In genomic region chr9:38081356-38082108, GRCh38 we compare ENCODE assay signal across 32 cellular contexts. TPM values are rescaled to one million over a fixed set of nuclear protein-coding genes. Genes with fewer than 3 reads are reported as not detected.
DNase-seq lines count a peak whose midpoint lies in the region; ATAC-seq, FAIRE-seq and TF ChIP-seq lines count a peak whose summit lies in the region.
"Had no signal": no experiment of that assay in that cellular context is flagged by ENCODE, and none has a peak within 500 bp of the region (broad histone marks: within the 10 kb centered on the region; RNA-seq: fewer than 3 reads in every experiment).

No MANE protein-coding gene starts in this region.

- peaks cover 8% of the 10 kb centered on the region for H3K4me1 Mint-ChIP-seq in osteocyte (ENCODE audit: unreplicated experiment)
- peaks cover 8% of the 10 kb centered on the region for H3K4me1 Mint-ChIP-seq in T-helper 2 cell treated with Interferon-gamma antibody and Interleukin-4, amounts not matched to agents 5 μg/mL and 100 μg/mL, for 36 hours (ENCODE audit: low read depth)

- H3K4me3 ChIP-seq in IMR-90 (ENCODE audit: insufficient read depth, low read depth, low read length) (no peak overlapping the region), H1 (ENCODE audit: extremely low read depth in 1 of 4, insufficient read depth in 2 of 4, low read depth in 3 of 4, low read length in 4 of 4) (no peak overlapping the region)
- H3K4me3 ChIP-seq: GM12878, psoas muscle, tibial artery had no signal

- FAIRE-seq in H1 (lab: Jason Lieb, UNC), result no peak
- FAIRE-seq: colon, GM12878, keratinocyte had no signal

- TF ChIP-seq POLR2A in IMR-90 (IDR thresholded peaks at IDR 0.05; ENCODE audit: low read depth, low read length) (no peak), H1 (IDR thresholded peaks at IDR 0.05; ENCODE audit: control extremely low read depth in 1 of 2, low read depth in 2 of 2, low read length in 2 of 2) (no peak)

- H3K4ac ChIP-seq in IMR-90 (ENCODE audit: low read depth, low read length) (0 out of 2 replicates have a peak overlapping the region, but pooled peaks have one; percentile 47), H1 (replicated peaks; ENCODE audit: insufficient read length, low read depth, low read length) (no peak overlapping the region)

- H2AK5ac ChIP-seq in IMR-90 (ENCODE audit: low read depth, low read length) (0 out of 2 replicates have a peak overlapping the region, but pooled peaks have one; percentile 51), H1 (ENCODE audit: low read depth, low read length) (no peak overlapping the region)

- CTCF ChIA-PET in IMR-90 (lab: Yijun Ruan, JAX) (no interaction called here), H1 (lab: Charles Lee; ENCODE audit: partially characterized antibody) (interaction anchor here (1.0 to 1.8 kb wide), 3 partner anchors 161 to 168 kb away, joined by 3 to 8 read pairs (median 5); no protein-coding TSS in a partner anchor)

- no peak overlapping the region for H4K91ac ChIP-seq in IMR-90 (ENCODE audit: insufficient read depth, low read depth, low read length)
- no peak overlapping the region for H4K91ac ChIP-seq in H1 (replicated peaks; ENCODE audit: insufficient read length, low read length)

- POLR2A ChIA-PET in IMR-90 (lab: Charles Lee; ENCODE audit: unreplicated experiment) (no interaction called here), H1 (lab: Charles Lee; ENCODE audit: partially characterized antibody) (no interaction called here)

- dilution Hi-C loops in IMR-90 (cut with HindIII; ENCODE audit: low sequenced_read_pairs, unreplicated experiment), result no loop called here

- H2BK20ac ChIP-seq in IMR-90 (ENCODE audit: low read depth, low read length), result peak overlapping the region; percentile 66; the same call in 1 of the 2 replicates
- no peak overlapping the region for H2BK20ac ChIP-seq in H1 (ENCODE audit: low read length)

- H2BK5ac ChIP-seq in IMR-90 (ENCODE audit: low read depth, low read length, poor library complexity, severe bottlenecking), result no peak overlapping the region
- H2BK5ac ChIP-seq in H1 (ENCODE audit: low read depth, low read length), result no peak overlapping the region

- intact Hi-C loops in IMR-90 (cut with micrococcal nuclease), result no loop called here

- H2BK15ac ChIP-seq in IMR-90 (ENCODE audit: low read depth, low read length) (no peak overlapping the region), H1 (ENCODE audit: low read length) (no peak overlapping the region; the same call in 1 of the 2 replicates)

- WGBS in IMR-90 (ENCODE audit: extremely low coverage in 2 of 2, insufficient read length in 1 of 2), 2 experiments, result 26% methylated on average over 3 of the region's 8 CpGs; no CpG with 5 or more reads in 1 of the 2 experiments
- WGBS in H1 (ENCODE audit: extremely low coverage in 1 of 2, insufficient coverage in 1 of 2, insufficient read length in 1 of 2, insufficient replicate concordance in 2 of 2, low coverage in 1 of 2, low lambda C conversion rate in 2 of 2, missing lambda C conversion rate in 1 of 2), 2 experiments, result 85% methylated on average over 8 of the region's 8 CpGs; no CpG with 5 or more reads in 1 of the 2 experiments

- H4K20me1 ChIP-seq in IMR-90 (ENCODE audit: insufficient read depth, low read length) (no peaks in the 10 kb centered on the region), H1 (replicated peaks in 1 of 2; ENCODE audit: control insufficient read depth in 1 of 2, insufficient read depth in 2 of 2, low read length in 2 of 2) (no peaks in the 10 kb centered on the region)

- H3K9me3 Mint-ChIP-seq in osteocyte (ENCODE audit: unreplicated experiment), result no peaks in the 10 kb centered on the region
- no peaks in the 10 kb centered on the region for H3K9me3 Mint-ChIP-seq in T-helper 2 cell treated with Interferon-gamma antibody and Interleukin-4, amounts not matched to agents 5 μg/mL and 100 μg/mL, for 36 hours
- H3K9me3 Mint-ChIP-seq: activated CD4-positive, alpha-beta memory T cell treated with anti-CD3 and anti-CD28 coated beads for 36 hours; activated T-helper 2 cell treated with anti-CD3 and anti-CD28 coated beads, Interferon-gamma antibody, Interleukin-2, Interleukin-4, amounts not matched to agents 10 μg/mL and 5 μg/mL and 100 μg/mL, durations not matched to agents 14 hours and 24 hours and 36 hours; CD8-positive, alpha-beta memory T cell; effector memory CD8-positive, alpha-beta T cell had no signal

- in situ Hi-C loops in IMR-90 (cut with MboI; ENCODE audit: low sequenced_read_pairs), result loop anchor here (10.0 kb wide), 1 partner anchor 283 kb away; no protein-coding TSS in a partner anchor

- H3K4me3 Mint-ChIP-seq in osteocyte (ENCODE audit: unreplicated experiment), result no peak overlapping the region
- no peak overlapping the region for H3K4me3 Mint-ChIP-seq in T-helper 2 cell treated with Interferon-gamma antibody and Interleukin-4, amounts not matched to agents 5 μg/mL and 100 μg/mL, for 36 hours
- H3K4me3 Mint-ChIP-seq: activated CD4-positive, alpha-beta memory T cell treated with anti-CD3 and anti-CD28 coated beads for 36 hours; CD8-positive, alpha-beta memory T cell; effector memory CD8-positive, alpha-beta T cell; naive thymus-derived CD4-positive, alpha-beta T cell had no signal

- H3K36me3 ChIP-seq in IMR-90 (ENCODE audit: control insufficient read depth, insufficient read depth, low read length) (no peaks in the 10 kb centered on the region), H1 (ENCODE audit: control insufficient read depth in 2 of 4, insufficient read depth in 4 of 4, low read length in 3 of 4) (no peaks in the 10 kb centered on the region)
- H3K36me3 ChIP-seq: tibial artery had no signal

- no peaks in the 10 kb centered on the region for H3K27me3 ChIP-seq in IMR-90 (ENCODE audit: control insufficient read depth, insufficient read depth, low read length)
- no peaks in the 10 kb centered on the region; a peak in 1 of 7 replicates for H3K27me3 ChIP-seq in H1 (replicated peaks in 1 of 4; ENCODE audit: control insufficient read depth in 3 of 4, extremely low read depth in 1 of 4, insufficient read depth in 3 of 4, low read length in 3 of 4)
- H3K27me3 ChIP-seq: tibial artery had no signal

- TF ChIP-seq CTCF in IMR-90 (conservative IDR thresholded peaks at IDR 0.05; ENCODE audit: low read depth, low read length) (no peak), H1 (IDR thresholded peaks at IDR 0.05; ENCODE audit: control extremely low read depth in 1 of 3, insufficient read depth in 1 of 3, low read depth in 1 of 3, low read length in 3 of 3) (no peak), osteocyte (IDR thresholded peaks at IDR 0.05) (no peak)

- TF ChIP-seq RAD21 in IMR-90 (IDR thresholded peaks at IDR 0.05; ENCODE audit: low read length), result no peak
- TF ChIP-seq RAD21 in H1 (IDR thresholded peaks at IDR 0.05 in 1 of 2, conservative IDR thresholded peaks at IDR 0.05 in 1 of 2; ENCODE audit: low read depth in 2 of 2, low read length in 2 of 2), result no peak

- H3K79me1 ChIP-seq in IMR-90 (ENCODE audit: low read depth in 1 of 2, low read length in 2 of 2) (0 out of 4 replicates have a peak, but pooled peaks cover 0 to 7% of the 10 kb centered on the region in 2 experiments), H1 (ENCODE audit: low read depth, low read length) (no peaks in the 10 kb centered on the region)

- peaks cover 5% of the 10 kb centered on the region; the same call in 1 of the 2 replicates for H3K9me1 ChIP-seq in IMR-90 (ENCODE audit: insufficient read depth, low read length)

- no peaks in the 10 kb centered on the region for H3K23me2 ChIP-seq in H1 (ENCODE audit: low read depth, low read length)

- H3K9me3 ChIP-seq in IMR-90 (ENCODE audit: control insufficient read depth, insufficient read depth, low read length), result no peaks in the 10 kb centered on the region
- no peaks in the 10 kb centered on the region for H3K9me3 ChIP-seq in H1 (ENCODE audit: insufficient read depth in 2 of 2, low read depth in 1 of 2, low read length in 1 of 2)
- H3K9me3 ChIP-seq: psoas muscle, tibial artery had no signal

- no peak overlapping the region for H4K5ac ChIP-seq in IMR-90 (ENCODE audit: low read depth, low read length)
- H4K5ac ChIP-seq in H1 (ENCODE audit: insufficient read length, low read depth, low read length), result no peak overlapping the region

- no peak overlapping the region for H2BK120ac ChIP-seq in IMR-90 (ENCODE audit: low read depth, low read length)
- H2BK120ac ChIP-seq in H1 (replicated peaks; ENCODE audit: low read depth, low read length), result no peak overlapping the region

- H3K36me3 Mint-ChIP-seq in osteocyte (ENCODE audit: unreplicated experiment), result no peaks in the 10 kb centered on the region
- no peaks in the 10 kb centered on the region for H3K36me3 Mint-ChIP-seq in T-helper 2 cell treated with Interferon-gamma antibody and Interleukin-4, amounts not matched to agents 5 μg/mL and 100 μg/mL, for 36 hours (ENCODE audit: low read depth)
- H3K36me3 Mint-ChIP-seq: activated CD4-positive, alpha-beta memory T cell treated with anti-CD3 and anti-CD28 coated beads for 36 hours had no signal

- no peak overlapping the region for H3K27ac Mint-ChIP-seq in osteocyte (ENCODE audit: unreplicated experiment)
- H3K27ac Mint-ChIP-seq in T-helper 2 cell treated with Interferon-gamma antibody and Interleukin-4, amounts not matched to agents 5 μg/mL and 100 μg/mL, for 36 hours, result no peak overlapping the region
- H3K27ac Mint-ChIP-seq: activated CD4-positive, alpha-beta memory T cell treated with anti-CD3 and anti-CD28 coated beads for 36 hours; activated T-helper 2 cell treated with anti-CD3 and anti-CD28 coated beads, Interferon-gamma antibody, Interleukin-2, Interleukin-4, amounts not matched to agents 10 μg/mL and 5 μg/mL and 100 μg/mL, durations not matched to agents 14 hours and 24 hours and 36 hours; effector memory CD8-positive, alpha-beta T cell; naive thymus-derived CD4-positive, alpha-beta T cell had no signal

- no peak for TF ChIP-seq EP300 in H1 (IDR thresholded peaks at IDR 0.05; ENCODE audit: borderline replicate concordance in 1 of 2, low read depth in 2 of 2, low read length in 2 of 2)

- DNase-seq in IMR-90 (no peak), H1 (ENCODE audit: low read depth in 1 of 2, low spot score in 2 of 2) (no peak), osteocyte (ENCODE audit: extremely low spot score, unreplicated experiment) (peak; percentile 73)
- DNase-seq in T-helper 2 cell treated with Interferon-gamma antibody and Interleukin-4, amounts not matched to agents 5 μg/mL and 100 μg/mL, for 36 hours (ENCODE audit: low spot score), result no peak
- DNase-seq: activated CD4-positive, alpha-beta memory T cell treated with anti-CD3 and anti-CD28 coated beads for 36 hours; activated CD4-positive, CD25-positive, alpha-beta regulatory T cell treated with anti-CD3 and anti-CD28 coated beads, Interleukin-2, amount 50 U/mL, for 72 hours; activated naive CD4-positive, alpha-beta T cell treated with anti-CD3 and anti-CD28 coated beads, Interleukin-2, amount 50 U/mL, for 16 hours; amygdala; CD8-positive, alpha-beta memory T cell; effector memory CD8-positive, alpha-beta T cell; HCEC 1CT; midbrain; naive thymus-derived CD4-positive, alpha-beta T cell; NCI-H1105; NCI-H187; NCI-H2171; NCI-H510A; nucleus accumbens; OCI-M1; psoas muscle; stimulated activated CD4-positive, alpha-beta T cell treated with anti-CD3 and anti-CD28 coated beads, Interleukin-15, amount 100 ng/mL, for 24 hours; stimulated activated CD4-positive, alpha-beta T cell treated with anti-CD3 and anti-CD28 coated beads, Interleukin-4, amount 100 ng/mL, for 4 hours; T-helper 2 cell; tibial artery had no signal

- H3K14ac ChIP-seq in IMR-90 (replicated peaks; ENCODE audit: low read depth, low read length), result no peak overlapping the region
- H3K14ac ChIP-seq in H1 (ENCODE audit: insufficient read length), result no peak overlapping the region

- no peak overlapping the region for H3K18ac ChIP-seq in IMR-90 (ENCODE audit: low read depth, low read length)
- no peak overlapping the region for H3K18ac ChIP-seq in H1 (ENCODE audit: extremely low read depth, low read length)

- H4K8ac ChIP-seq in IMR-90 (ENCODE audit: low read depth in 2 of 2, low read length in 2 of 2) (no peak overlapping the region), H1 (ENCODE audit: extremely low read depth, insufficient read depth, low read length) (no peak overlapping the region)

- ATAC-seq in IMR-90 (ENCODE audit: low read depth), result no peak
- ATAC-seq in SK-N-SH treated with all-trans-retinoic acid at 6 μM for 48 hours, result peak; percentile 24; the same call in 2 of the 3 replicates
- no peak for ATAC-seq in HG03457 (IDR thresholded peaks at IDR 0.05; ENCODE audit: unreplicated experiment)
- no peak for ATAC-seq in GM18498 (IDR thresholded peaks at IDR 0.05; ENCODE audit: unreplicated experiment)
- no peak for ATAC-seq in GM19324 (IDR thresholded peaks at IDR 0.05; ENCODE audit: low FRiP score, unreplicated experiment)
- ATAC-seq: effector memory CD8-positive, alpha-beta T cell; GM12878; naive thymus-derived CD4-positive, alpha-beta T cell; psoas muscle had no signal

- H3K23ac ChIP-seq in IMR-90 (ENCODE audit: low read depth, low read length) (no peak overlapping the region), H1 (ENCODE audit: insufficient read length) (no peak overlapping the region)

- no peak overlapping the region for H3K56ac ChIP-seq in IMR-90 (ENCODE audit: extremely low read depth, insufficient read depth, low read length)
- no peak overlapping the region for H3K56ac ChIP-seq in H1 (replicated peaks; ENCODE audit: insufficient read length, low read depth, low read length)

- H3K4me1 ChIP-seq in IMR-90 (ENCODE audit: control insufficient read depth, insufficient read depth, low read length), result peaks cover 11% of the 10 kb centered on the region
- H3K4me1 ChIP-seq in H1 (replicated peaks in 1 of 4; ENCODE audit: control insufficient read depth in 3 of 4, insufficient read depth in 4 of 4, low read length in 3 of 4), result peaks cover 0 to 3% (median 0%) of the 10 kb centered on the region in 4 experiments; a peak in 2 of 7 replicates

- H3K9ac ChIP-seq in IMR-90 (ENCODE audit: low read depth, low read length) (no peak overlapping the region), H1 (replicated peaks in 1 of 4; ENCODE audit: extremely low read depth in 1 of 4, low read depth in 3 of 4, low read length in 3 of 4) (no peak overlapping the region)

- no peaks in the 10 kb centered on the region for H3K79me2 ChIP-seq in H1 (ENCODE audit: control insufficient read depth in 1 of 2, insufficient read depth in 2 of 2, low read length in 2 of 2)

- H2AFZ ChIP-seq in IMR-90 (replicated peaks; ENCODE audit: low read length, poor library complexity) (no peak overlapping the region), H1 (ENCODE audit: low read length) (no peak overlapping the region)

- no peaks in the 10 kb centered on the region for H3K27me3 Mint-ChIP-seq in osteocyte (ENCODE audit: unreplicated experiment)
- peaks cover 30% of the 10 kb centered on the region for H3K27me3 Mint-ChIP-seq in T-helper 2 cell treated with Interferon-gamma antibody and Interleukin-4, amounts not matched to agents 5 μg/mL and 100 μg/mL, for 36 hours (ENCODE audit: low read depth)

- 0 out of 2 replicates have a peak overlapping the region, but pooled peaks have one; percentile 5 for H2BK12ac ChIP-seq in H1 (ENCODE audit: low read depth, low read length)

- no TSS peak for BruUV-seq in IMR-90 (replicated peaks; lab: Mats Ljungman, UMichigan)

- H3K27ac ChIP-seq in IMR-90 (ENCODE audit: insufficient read depth, low read length) (no peak overlapping the region), H1 (ENCODE audit: low read depth, low read length) (no peak overlapping the region)
- H3K27ac ChIP-seq: psoas muscle had no signal

- H2AK9ac ChIP-seq in IMR-90 (replicated peaks; ENCODE audit: low read depth, low read length, poor library complexity), result no peak overlapping the region

- no peak overlapping the region for H3K4me2 ChIP-seq in IMR-90 (ENCODE audit: low read depth, low read length)
- no peak overlapping the region for H3K4me2 ChIP-seq in H1 (ENCODE audit: insufficient read depth in 1 of 2, low read depth in 2 of 2, low read length in 2 of 2)

RNA-seq across cellular contexts. Expression of gene SHB, which starts 12.5 kb away (rescaled TPM):
- total RNA-seq in IMR-90 (2012; rRNA removed), result 6.1 and 7.8 TPM in 2 replicates
- 20.4 and 22.9 TPM in 2 replicates for polyA plus RNA-seq in IMR-90 (2012; rRNA removed)
- 15.8 and 28.1 TPM in 2 replicates for polyA plus RNA-seq in IMR-90 (2012; cell fraction: cytosol; rRNA removed)
- 36.9 and 39.5 TPM in 2 replicates for polyA plus RNA-seq in IMR-90 (2012; cell fraction: nucleus; rRNA removed; ENCODE audit: low replicate concordance)
- total RNA-seq in H1 (2021; fragmentation: NEBNext Ultra II Directional; extraction: Animal tissue kit (Norgen Biotek cat#: 25700)), result 12.6 and 13.7 TPM in 2 replicates
- 4.1 and 7.1 TPM in 2 replicates for polyA plus RNA-seq in H1 (2011; rRNA removed)
- 7.7 TPM for polyA plus RNA-seq in H1 (2011; cell fraction: cytosol; rRNA removed)
- 8.0 TPM for polyA plus RNA-seq in H1 (2011; cell fraction: nucleus; rRNA removed)
- 5.9 to 8.4 TPM (median 7.6 TPM) in 4 replicates for polyA plus RNA-seq in H1 (2012, experiment 1 of 2)
- 6.2 TPM for polyA plus RNA-seq in H1 (2012, experiment 2 of 2)
- 4.7 TPM for polyA plus RNA-seq in H1 (2013, experiment 1 of 2)
- 5.2 TPM for polyA plus RNA-seq in H1 (2013, experiment 2 of 2)
- 3.8 and 6.1 TPM in 2 replicates for polyA minus RNA-seq in H1 (2011; rRNA and poly(A)+ RNA removed)
- polyA minus RNA-seq in H1 (2011; cell fraction: cytosol; rRNA and poly(A)+ RNA removed), result 9.8 TPM
- 12.9 TPM for polyA minus RNA-seq in H1 (2011; cell fraction: nucleus; rRNA and poly(A)+ RNA removed)
- 16.7 and 18.3 TPM in 2 replicates for total RNA-seq in osteocyte
